ENCODE assay signal across 1 cellular context in genomic region chr10:93680414-93681047, GRCh38.
TF ChIP-seq lines count a peak whose summit lies in the region.

No MANE protein-coding gene starts in this region.

TF ChIP-seq in liver, 16 proteins besides CTCF, POLR2A, EP300 and RAD21 (continued from another document):
- TF ChIP-seq ATF3 (IDR thresholded peaks at IDR 0.05): no peak
- no peak for TF ChIP-seq FOXA2 (IDR thresholded peaks at IDR 0.05)
- TF ChIP-seq MAX (IDR thresholded peaks at IDR 0.05): no peak
- no peak for TF ChIP-seq NR2F2 (IDR thresholded peaks at IDR 0.05)
- no peak for TF ChIP-seq GABPA (IDR thresholded peaks at IDR 0.05 in 1 of 2, conservative IDR thresholded peaks at IDR 0.05 in 1 of 2)
- no peak for TF ChIP-seq EGR1 (IDR thresholded peaks at IDR 0.05; ENCODE audit: low read depth in 2 of 2)
- no peak for TF ChIP-seq FOXA1 (IDR thresholded peaks at IDR 0.05)
- TF ChIP-seq RXRA (IDR thresholded peaks at IDR 0.05): no peak
- no peak for TF ChIP-seq ZBTB33 (IDR thresholded peaks at IDR 0.05)
